In the genomic region with DNA sequence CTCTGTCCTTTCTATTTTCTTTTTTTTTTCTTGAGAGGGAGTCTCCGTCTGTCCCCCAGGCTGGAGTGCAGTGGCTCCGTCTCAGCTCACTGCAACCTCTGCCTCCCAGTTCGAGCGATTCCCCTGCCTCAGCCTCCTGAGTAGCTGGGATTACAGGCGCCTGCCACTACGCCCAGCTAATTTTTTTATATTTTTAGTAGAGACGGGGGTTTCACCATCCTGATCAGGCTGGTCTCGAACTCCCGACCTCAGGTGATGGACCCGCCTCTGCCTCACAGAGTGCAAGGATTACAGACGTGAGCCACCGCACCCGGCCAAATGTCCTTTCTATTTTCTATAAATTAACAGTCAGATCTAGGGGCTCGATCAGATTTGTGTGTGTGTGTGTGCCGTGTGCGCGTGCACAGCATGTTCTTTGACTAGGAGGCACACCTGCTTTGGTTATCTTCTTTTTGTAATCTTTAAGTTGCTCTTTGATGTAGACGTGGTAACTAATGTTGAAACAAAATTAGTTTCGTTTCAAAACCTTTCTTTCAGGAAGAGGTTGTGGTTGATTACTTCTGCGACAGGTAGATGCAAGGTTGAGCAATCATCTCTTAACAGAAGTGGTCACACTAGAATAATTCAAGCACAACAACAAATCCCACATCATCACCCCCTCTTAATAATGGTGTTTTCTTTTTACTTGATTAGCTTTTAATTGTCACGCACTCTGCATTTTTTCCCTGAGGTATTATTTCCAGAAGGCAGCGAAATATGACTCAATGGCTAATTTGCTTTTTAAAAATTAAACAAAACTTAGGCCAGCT, we compare ENCODE assay signal across 8 cellular contexts. TPM values are rescaled to one million over a fixed set of nuclear protein-coding genes. Genes with fewer than 3 reads are reported as not detected.
DNase-seq lines count a peak whose midpoint lies in the region; ATAC-seq and TF ChIP-seq lines count a peak whose summit lies in the region.

No MANE protein-coding gene starts in this region.

- POLR2A ChIA-PET in naive thymus-derived CD8-positive, alpha-beta T cell (lab: Charles Lee), result interaction anchor here (0.7 to 2.9 kb wide), 21 partner anchors 9 to 1538 kb away, joined by 3 to 19 read pairs (median 4); a partner anchor contains a TSS

- 37 to 54% methylated on average over 22 of the region's 22 CpGs for WGBS in upper lobe of left lung, 2 donors

- peak; percentile 44 for ATAC-seq in GM21576 (IDR thresholded peaks at IDR 0.05; ENCODE audit: unreplicated experiment)
- peak; percentile 44 to 68 for ATAC-seq in naive thymus-derived CD8-positive, alpha-beta T cell
- peak in 1 of 2 donors; percentile 35 for ATAC-seq in upper lobe of left lung (ENCODE audit: low FRiP score in 2 of 2)

- TF ChIP-seq CTCF in dorsolateral prefrontal cortex (IDR thresholded peaks at IDR 0.05 in 54 of 56, conservative IDR thresholded peaks at IDR 0.05 in 2 of 56; ENCODE audit: low read depth in 1 of 56, partially characterized antibody in 56 of 56) (no peak), upper lobe of left lung (IDR thresholded peaks at IDR 0.05) (no peak)

- H3K4me3 ChIP-seq in dorsolateral prefrontal cortex, result peak overlapping the region; percentile 61 to 99 (median 93)
- peak overlapping the region; percentile 64 to 97 (median 82) for H3K4me3 ChIP-seq in upper lobe of left lung

- peak overlapping the region; percentile 88 to 92 (median 91) for H3K4me3 Mint-ChIP-seq in IgD-negative memory B cell
- peak overlapping the region; percentile 78 to 96 (median 93) for H3K4me3 Mint-ChIP-seq in naive thymus-derived CD8-positive, alpha-beta T cell

- no peak for TF ChIP-seq EP300 in upper lobe of left lung (IDR thresholded peaks at IDR 0.05)

- H3K4me1 ChIP-seq in ES-I3 (ENCODE audit: insufficient read depth, low read length) (peaks cover 7% of the 10 kb centered on the region), upper lobe of left lung (peaks cover 18 to 28% (median 23%) of the 10 kb centered on the region in 4 donors)

- H3K9me3 Mint-ChIP-seq in IgD-negative memory B cell, result peaks cover 0 to 1% (median 0%) of the 10 kb centered on the region in 3 donors
- H3K9me3 Mint-ChIP-seq in naive thymus-derived CD8-positive, alpha-beta T cell, result no peaks in the 10 kb centered on the region

- peaks cover 21 to 32% (median 26%) of the 10 kb centered on the region in 3 donors for H3K4me1 Mint-ChIP-seq in IgD-negative memory B cell
- peaks cover 15 to 51% (median 43%) of the 10 kb centered on the region in 4 donors for H3K4me1 Mint-ChIP-seq in naive thymus-derived CD8-positive, alpha-beta T cell

- peak overlapping the region; percentile 42 to 98 (median 93) for H3K27ac ChIP-seq in dorsolateral prefrontal cortex
- peak overlapping the region; percentile 89 to 99 (median 94) for H3K27ac ChIP-seq in upper lobe of left lung

- no peaks in the 10 kb centered on the region for H3K27me3 Mint-ChIP-seq in IgD-negative memory B cell
- H3K27me3 Mint-ChIP-seq in naive thymus-derived CD8-positive, alpha-beta T cell, result no peaks in the 10 kb centered on the region

- no peak for TF ChIP-seq POLR2A in upper lobe of left lung (IDR thresholded peaks at IDR 0.05)

- H3K36me3 ChIP-seq in ES-I3 (ENCODE audit: insufficient read depth, low read length) (no peaks in the 10 kb centered on the region), upper lobe of left lung (peaks cover 0 to 6% (median 0%) of the 10 kb centered on the region in 4 donors)

- intact Hi-C loops in dorsolateral prefrontal cortex (cut with DNase I), result loop anchor here (2.0 to 5.0 kb wide), 4 partner anchors 70 to 149 kb away; a partner anchor contains a TSS

- H3K36me3 Mint-ChIP-seq in IgD-negative memory B cell, result peaks cover 2% of the 10 kb centered on the region
- peaks cover 0 to 11% (median 0%) of the 10 kb centered on the region in 3 donors for H3K36me3 Mint-ChIP-seq in naive thymus-derived CD8-positive, alpha-beta T cell

- H3K9ac ChIP-seq in ES-I3 (ENCODE audit: low read depth, low read length), result peak overlapping the region; percentile 73; the same call in 1 of the 2 replicates

- H3K27ac Mint-ChIP-seq in IgD-negative memory B cell, result peak overlapping the region; percentile 95 to 100 (median 97)
- peak overlapping the region; percentile 89 to 99 (median 96) for H3K27ac Mint-ChIP-seq in naive thymus-derived CD8-positive, alpha-beta T cell

- peak; percentile 53 for DNase-seq in activated CD4-positive, CD25-positive, alpha-beta regulatory T cell treated with anti-CD3 and anti-CD28 coated beads, Interleukin-2, amount 50 U/mL, for 72 hours
- no peak for DNase-seq in dorsolateral prefrontal cortex
- DNase-seq in naive thymus-derived CD8-positive, alpha-beta T cell, result peak in 9 of 10 donors; percentile 17 to 85 (median 56)
- no peak for DNase-seq in upper lobe of left lung
- no peak for DNase-seq in dermis blood vessel endothelial cell

- no peaks in the 10 kb centered on the region for H3K27me3 ChIP-seq in dorsolateral prefrontal cortex
- no peaks in the 10 kb centered on the region for H3K27me3 ChIP-seq in upper lobe of left lung

- H3K9me3 ChIP-seq in ES-I3 (ENCODE audit: control insufficient read depth, insufficient read depth, low read length) (no peaks in the 10 kb centered on the region), upper lobe of left lung (no peaks in the 10 kb centered on the region)

RNA-seq across cellular contexts. Expression of a gene that starts 0.8 kb away (rescaled TPM):
- polyA plus RNA-seq in IgD-negative memory B cell, result 114 TPM
- total RNA-seq in dorsolateral prefrontal cortex (10 to 100 TPM; 34.7 to 73.1 (median 54.6) TPM), upper lobe of left lung (10 to 100 TPM; 24.3 to 79.2 (median 67.4) TPM), dermis blood vessel endothelial cell (115 and 126 TPM in 2 replicates)
- total RNA-seq in naive thymus-derived CD8-positive, alpha-beta T cell, result 10 to 100 TPM; 35.0 to 35.2 TPM
- polyA plus RNA-seq in naive thymus-derived CD8-positive, alpha-beta T cell, result 10 to 100 TPM; 49.0 to 77.9 (median 63.4) TPM

Comparison
In these comparisons a context has a peak if more than half of its experiments do, and no peak if none do; other contexts are left out.
1. DNase-seq: peak in activated CD4-positive, CD25-positive, alpha-beta regulatory T cell treated with anti-CD3 and anti-CD28 coated beads, Interleukin-2, amount 50 U/mL, for 72 hours (single experiment) and naive thymus-derived CD8-positive, alpha-beta T cell (9 of 10); none in dorsolateral prefrontal cortex (0 of 10), upper lobe of left lung (0 of 2) and dermis blood vessel endothelial cell (single experiment).